In genomic region chr2:180015951-180016709, GRCh38 we compare ENCODE assay signal across 16 cellular contexts. TPM values are rescaled to one million over a fixed set of nuclear protein-coding genes. Genes with fewer than 3 reads are reported as not detected.
DNase-seq lines count a peak whose midpoint lies in the region; ATAC-seq, FAIRE-seq and TF ChIP-seq lines count a peak whose summit lies in the region.
"Had no signal": no experiment of that assay in that cellular context is flagged by ENCODE, and none has a peak within 500 bp of the region (broad histone marks: within the 10 kb centered on the region; RNA-seq: fewer than 3 reads in every experiment).

No MANE protein-coding gene starts in this region.

- CTCF ChIA-PET in AG04450 (lab: Charles Lee) = interaction anchor here (0.7 to 0.9 kb wide), 3 partner anchors 15 to 25 kb away, joined by 3 read pairs; no protein-coding TSS in a partner anchor
- CTCF ChIA-PET in IMR-90 (lab: Yijun Ruan, JAX) = interaction anchor here (0.5 to 0.8 kb wide), 2 partner anchors 24 to 1538 kb away, joined by 3 read pairs; no protein-coding TSS in a partner anchor
- CTCF ChIA-PET in K562 (lab: Yijun Ruan, JAX; ENCODE audit: low intra/inter-chr PET ratio) = no interaction called here
- CTCF ChIA-PET in T-cell (lab: Charles Lee) = no interaction called here

- intact Hi-C loops in IMR-90 (cut with micrococcal nuclease) = no loop called here
- intact Hi-C loops in K562 (cut with micrococcal nuclease) = no loop called here

- no TSS peak for BruUV-seq in IMR-90 (replicated peaks; lab: Mats Ljungman, UMichigan)
- no TSS peak for BruUV-seq in K562 (replicated peaks; lab: Mats Ljungman, UMichigan)

- H2BK20ac ChIP-seq in IMR-90 (ENCODE audit: low read depth, low read length) = peak overlapping the region; percentile 74

- no peak overlapping the region for H3K56ac ChIP-seq in IMR-90 (ENCODE audit: extremely low read depth, insufficient read depth, low read length)

- POLR2A ChIA-PET in AG04450 (lab: Yijun Ruan, JAX) (no interaction called here), IMR-90 (lab: Charles Lee; ENCODE audit: unreplicated experiment) (no interaction called here), K562 (lab: Yijun Ruan, JAX) (interaction anchor here (0.9 to 1.3 kb wide), 2 partner anchors 10 to 26 kb away, joined by 3 to 8 read pairs; partner anchors contain the start of gene CWC22), T-cell (lab: Charles Lee) (interaction anchor here in 1 of 2 donors (0.6 kb wide), 1 partner anchor 15 kb away, joined by 3 read pairs; no protein-coding TSS in a partner anchor)

- H3K4me3 ChIP-seq in AG04450 (ENCODE audit: low read depth, low read length) (no peak overlapping the region), IMR-90 (ENCODE audit: insufficient read depth, low read depth, low read length) (no peak overlapping the region), K562 (no peak overlapping the region)
- H3K4me3 ChIP-seq: BLaER1, gastrocnemius medialis, skin epidermis, uterus had no signal

- ATAC-seq in IMR-90 (ENCODE audit: low read depth) (peak; percentile 65), K562 (no peak), T-cell (replicated peaks in 1 of 4) (no peak), HG03139 (IDR thresholded peaks at IDR 0.05; ENCODE audit: unreplicated experiment) (no peak)
- ATAC-seq: gastrocnemius medialis had no signal

- H2AK9ac ChIP-seq in IMR-90 (replicated peaks; ENCODE audit: low read depth, low read length, poor library complexity) = peak overlapping the region; percentile 49

- TF ChIP-seq CTCF in AG04450 (IDR thresholded peaks at IDR 0.05; ENCODE audit: low read depth, low read length) (no peak), IMR-90 (conservative IDR thresholded peaks at IDR 0.05; ENCODE audit: low read depth, low read length) (no peak), K562 (IDR thresholded peaks at IDR 0.05 in 2 of 3, conservative IDR thresholded peaks at IDR 0.05 in 1 of 3; ENCODE audit: insufficient read depth in 2 of 3, low read depth in 1 of 3, low read length in 3 of 3) (no peak)

- TF ChIP-seq POLR2A in IMR-90 (IDR thresholded peaks at IDR 0.05; ENCODE audit: low read depth, low read length) = no peak
- no peak for TF ChIP-seq POLR2A in K562 (conservative IDR thresholded peaks at IDR 0.05)

- H2BK15ac ChIP-seq in IMR-90 (ENCODE audit: low read depth, low read length) = 0 out of 3 replicates have a peak overlapping the region, but pooled peaks have one; percentile 59

- H3K9me3 ChIP-seq in AG04450 (ENCODE audit: control insufficient read depth, insufficient read depth, low read length) (no peaks in the 10 kb centered on the region), IMR-90 (ENCODE audit: control insufficient read depth, insufficient read depth, low read length) (no peaks in the 10 kb centered on the region), K562 (replicated peaks; ENCODE audit: control insufficient read depth, insufficient read depth, low read depth, low read length) (no peaks in the 10 kb centered on the region)
- H3K9me3 ChIP-seq: BLaER1, gastrocnemius medialis, uterus had no signal

- WGBS in IMR-90 (ENCODE audit: extremely low coverage in 2 of 2, insufficient read length in 1 of 2), 2 experiments = no CpG with 5 or more reads among the region's 5 CpGs
- 3% methylated on average over 5 of the region's 5 CpGs for WGBS in K562 (ENCODE audit: insufficient coverage, low coverage, missing lambda C conversion rate)

- no peak for FAIRE-seq in K562 (lab: Jason Lieb, UNC)

- H3K9ac ChIP-seq in IMR-90 (ENCODE audit: low read depth, low read length) = no peak overlapping the region
- no peak overlapping the region for H3K9ac ChIP-seq in K562 (ENCODE audit: insufficient read depth in 1 of 2, low read depth in 2 of 2, low read length in 2 of 2)
- H3K9ac ChIP-seq: BLaER1, KMS-11 had no signal

- dilution Hi-C loops in IMR-90 (cut with HindIII; ENCODE audit: low sequenced_read_pairs, unreplicated experiment) = no loop called here

- peak overlapping the region; percentile 72 for H3K14ac ChIP-seq in IMR-90 (replicated peaks; ENCODE audit: low read depth, low read length)

- H4K8ac ChIP-seq in IMR-90 (ENCODE audit: low read depth in 2 of 2, low read length in 2 of 2) = peak overlapping the region; percentile 27 to 70; a peak in 2 of 4 replicates

- TF ChIP-seq RAD21 in IMR-90 (IDR thresholded peaks at IDR 0.05; ENCODE audit: low read length) = no peak
- TF ChIP-seq RAD21 in K562 (CRISPR knock-in tag; conservative IDR thresholded peaks at IDR 0.05 in 1 of 2, IDR thresholded peaks at IDR 0.05 in 1 of 2) = no peak

- H3K36me3 ChIP-seq in IMR-90 (ENCODE audit: control insufficient read depth, insufficient read depth, low read length) (no peaks in the 10 kb centered on the region), K562 (ENCODE audit: control insufficient read depth, insufficient read depth, low read length) (no peaks in the 10 kb centered on the region)
- H3K36me3 ChIP-seq: BLaER1, gastrocnemius medialis, uterus had no signal

- no peaks in the 10 kb centered on the region for H3K9me3 Mint-ChIP-seq in T-cell
- no peaks in the 10 kb centered on the region for H3K9me3 Mint-ChIP-seq in T-helper 2 cell treated with Interferon-gamma antibody and Interleukin-4, amounts not matched to agents 5 μg/mL and 100 μg/mL, for 36 hours
- H3K9me3 Mint-ChIP-seq: naive B cell had no signal

- H3K27me3 Mint-ChIP-seq in T-cell = peaks cover 23 to 24% of the 10 kb centered on the region in 2 donors
- peaks cover 5% of the 10 kb centered on the region for H3K27me3 Mint-ChIP-seq in T-helper 2 cell treated with Interferon-gamma antibody and Interleukin-4, amounts not matched to agents 5 μg/mL and 100 μg/mL, for 36 hours (ENCODE audit: low read depth)

- H3K9me1 ChIP-seq in IMR-90 (ENCODE audit: insufficient read depth, low read length) (peaks cover 8% of the 10 kb centered on the region), K562 (ENCODE audit: control insufficient read depth, insufficient read depth, low read length) (no peaks in the 10 kb centered on the region)

- H2BK5ac ChIP-seq in IMR-90 (ENCODE audit: low read depth, low read length, poor library complexity, severe bottlenecking) = peak overlapping the region; percentile 58

- H4K5ac ChIP-seq in IMR-90 (ENCODE audit: low read depth, low read length) = peak overlapping the region; percentile 75

- H3K79me1 ChIP-seq in IMR-90 (ENCODE audit: low read depth in 1 of 2, low read length in 2 of 2) = no peaks in the 10 kb centered on the region

- H3K18ac ChIP-seq in IMR-90 (ENCODE audit: low read depth, low read length) = peak overlapping the region; percentile 73

- 0 out of 2 replicates have a peak overlapping the region, but pooled peaks have one; percentile 0 for H2AK5ac ChIP-seq in IMR-90 (ENCODE audit: low read depth, low read length)

- peak overlapping the region; percentile 35 for H2BK120ac ChIP-seq in IMR-90 (ENCODE audit: low read depth, low read length)

- H3K4me2 ChIP-seq in IMR-90 (ENCODE audit: low read depth, low read length) (peak overlapping the region; percentile 74), K562 (ENCODE audit: insufficient read depth, low read length) (no peak overlapping the region)
- H3K4me2 ChIP-seq: BLaER1, KMS-11 had no signal

- peaks cover 9% of the 10 kb centered on the region for H3K4me1 ChIP-seq in IMR-90 (ENCODE audit: control insufficient read depth, insufficient read depth, low read length)
- no peaks in the 10 kb centered on the region; a peak in 1 of 5 replicates for H3K4me1 ChIP-seq in K562 (replicated peaks in 1 of 2; ENCODE audit: control insufficient read depth in 2 of 2, insufficient read depth in 2 of 2, low read length in 2 of 2)
- H3K4me1 ChIP-seq: gastrocnemius medialis, uterus had no signal

- no peaks in the 10 kb centered on the region for H3K36me3 Mint-ChIP-seq in T-cell
- H3K36me3 Mint-ChIP-seq in T-helper 2 cell treated with Interferon-gamma antibody and Interleukin-4, amounts not matched to agents 5 μg/mL and 100 μg/mL, for 36 hours (ENCODE audit: low read depth) = no peaks in the 10 kb centered on the region
- H3K36me3 Mint-ChIP-seq: naive B cell had no signal

- peak; percentile 34 for DNase-seq in AG04450 (ENCODE audit: low read depth, low spot score)
- DNase-seq in IMR-90 = peak; percentile 83
- no peak for DNase-seq in K562 (ENCODE audit: extremely low read depth in 1 of 4, low spot score in 3 of 4)
- peak; percentile 77 for DNase-seq in iris pigment epithelial cell (ENCODE audit: low read depth)
- no peak for DNase-seq in T-cell
- no peak for DNase-seq in NCI-H226
- DNase-seq in T-helper 2 cell treated with Interferon-gamma antibody and Interleukin-4, amounts not matched to agents 5 μg/mL and 100 μg/mL, for 36 hours (ENCODE audit: low spot score) = no peak
- DNase-seq: gastrocnemius medialis, GDM1, naive B cell, T-helper 1 cell, uterus had no signal

- TF ChIP-seq EP300 in K562 (IDR thresholded peaks at IDR 0.05; ENCODE audit: low read length) = no peak; the same call in 1 of the 2 replicates

- in situ Hi-C loops in IMR-90 (cut with MboI; ENCODE audit: low sequenced_read_pairs) (no loop called here), K562 (cut with MboI) (no loop called here)

- H3K23ac ChIP-seq in IMR-90 (ENCODE audit: low read depth, low read length) = peak overlapping the region; percentile 2; the same call in 1 of the 2 replicates

- no peaks in the 10 kb centered on the region for H4K20me1 ChIP-seq in IMR-90 (ENCODE audit: insufficient read depth, low read length)
- no peaks in the 10 kb centered on the region for H4K20me1 ChIP-seq in K562 (replicated peaks; ENCODE audit: control insufficient read depth, insufficient read depth, low read length)
- H4K20me1 ChIP-seq: BLaER1 had no signal

- H3K27ac Mint-ChIP-seq in T-cell = no peak overlapping the region
- no peak overlapping the region for H3K27ac Mint-ChIP-seq in T-helper 2 cell treated with Interferon-gamma antibody and Interleukin-4, amounts not matched to agents 5 μg/mL and 100 μg/mL, for 36 hours
- H3K27ac Mint-ChIP-seq: naive B cell had no signal

- no peak overlapping the region for H3K4me3 Mint-ChIP-seq in T-cell
- no peak overlapping the region for H3K4me3 Mint-ChIP-seq in T-helper 2 cell treated with Interferon-gamma antibody and Interleukin-4, amounts not matched to agents 5 μg/mL and 100 μg/mL, for 36 hours

- H4K91ac ChIP-seq in IMR-90 (ENCODE audit: insufficient read depth, low read depth, low read length) = peak overlapping the region; percentile 73

- no peaks in the 10 kb centered on the region for H3K4me1 Mint-ChIP-seq in T-cell
- H3K4me1 Mint-ChIP-seq in T-helper 2 cell treated with Interferon-gamma antibody and Interleukin-4, amounts not matched to agents 5 μg/mL and 100 μg/mL, for 36 hours (ENCODE audit: low read depth) = peaks cover under 1% of the 10 kb centered on the region
- H3K4me1 Mint-ChIP-seq: naive B cell had no signal

- no peaks in the 10 kb centered on the region for H3K79me2 ChIP-seq in K562 (ENCODE audit: control insufficient read depth, insufficient read depth, low read length)

- H3K27me3 ChIP-seq in AG04450 (ENCODE audit: control insufficient read depth, insufficient read depth, low read length) = no peaks in the 10 kb centered on the region
- no peaks in the 10 kb centered on the region for H3K27me3 ChIP-seq in IMR-90 (ENCODE audit: control insufficient read depth, insufficient read depth, low read length)
- no peaks in the 10 kb centered on the region for H3K27me3 ChIP-seq in K562 (ENCODE audit: control insufficient read depth in 2 of 2, insufficient read depth in 2 of 2, low read length in 2 of 2)
- H3K27me3 ChIP-seq: BLaER1, gastrocnemius medialis, uterus had no signal

- H3K27ac ChIP-seq in AG04450 (ENCODE audit: low read depth, low read length) (peak overlapping the region; percentile 61), IMR-90 (ENCODE audit: insufficient read depth, low read length) (peak overlapping the region; percentile 29; the same call in 1 of the 2 replicates), K562 (ENCODE audit: extremely low read depth, low read depth, low read length) (no peak overlapping the region)
- H3K27ac ChIP-seq: BLaER1, gastrocnemius medialis, KMS-11 had no signal

- peak overlapping the region; percentile 75 for H2AFZ ChIP-seq in IMR-90 (replicated peaks; ENCODE audit: low read length, poor library complexity)
- peak overlapping the region; percentile 16; the same call in 1 of the 2 replicates for H2AFZ ChIP-seq in K562 (ENCODE audit: low read depth, low read length)

- H3K4ac ChIP-seq in IMR-90 (ENCODE audit: low read depth, low read length) = peak overlapping the region; percentile 19; the same call in 1 of the 2 replicates

RNA-seq across cellular contexts. Expression of gene CWC22, which starts 9.0 kb away (rescaled TPM):
- polyA plus RNA-seq in AG04450 (2011; rRNA removed) (6.0 and 6.5 TPM in 2 replicates), IMR-90 (2012; rRNA removed) (3.5 and 4.5 TPM in 2 replicates), K562 (2011; rRNA removed) (8.8 and 14.5 TPM in 2 replicates), K562 (2014; fragmentation: Illumina TruSeq; extraction: Trizol) (45.4 and 54.2 TPM in 2 replicates), K562 (2014; fragmentation: Nextera tagmentation; extraction: Ambion mirVana) (10 to 100 TPM; 40.6 to 53.9 TPM), K562 (2014; rRNA removed) (28.8 and 36.7 TPM in 2 replicates)
- polyA minus RNA-seq in AG04450 (2011; rRNA and poly(A)+ RNA removed) = 3.8 and 8.0 TPM in 2 replicates
- total RNA-seq in IMR-90 (2012; rRNA removed) (17.9 and 21.1 TPM in 2 replicates), K562 (2014; rRNA removed) (30.2 and 30.9 TPM in 2 replicates), K562 (2014; rRNA removed; fragmentation: Illumina TruSeq; extraction: Trizol) (35.8 and 46.9 TPM in 2 replicates), K562 (2015; rRNA removed; fragmentation: Illumina TruSeq; extraction: Trizol) (32.5 and 37.7 TPM in 2 replicates), K562 (2021) (29.9 and 31.1 TPM in 2 replicates), T-cell (10 to 100 TPM; 16.1 to 24.1 (median 22.6) TPM)
- 0.32 and 0.71 TPM in 2 replicates for polyA plus RNA-seq in IMR-90 (2012; cell fraction: cytosol; rRNA removed)
- 0.60 and 5.3 TPM in 2 replicates for polyA plus RNA-seq in IMR-90 (2012; cell fraction: nucleus; rRNA removed; ENCODE audit: low replicate concordance)
- total RNA-seq in K562 (2011; cell fraction: chromatin; rRNA removed; ENCODE audit: low replicate concordance) = 5.2 and 22.7 TPM in 2 replicates
- 2.7 and 4.1 TPM in 2 replicates for total RNA-seq in K562 (2011; cell fraction: nucleolus; rRNA removed)
- total RNA-seq in K562 (2011; cell fraction: nucleoplasm; rRNA removed) = 5.6 and 7.2 TPM in 2 replicates
- 1.5 and 4.7 TPM in 2 replicates for polyA plus RNA-seq in K562 (2011; cell fraction: cytosol; rRNA removed)
- 8.5 and 10.7 TPM in 2 replicates for polyA plus RNA-seq in K562 (2011; cell fraction: nucleus; rRNA removed)
- polyA plus RNA-seq in K562 (2012) = 21.4 and 33.8 TPM in 2 replicates
- 22.4 and 25.1 TPM in 2 replicates for polyA minus RNA-seq in K562 (2011; rRNA and poly(A)+ RNA removed)
- 8.1 and 9.2 TPM in 2 replicates for polyA minus RNA-seq in K562 (2011; cell fraction: cytosol; rRNA and poly(A)+ RNA removed)
- 7.5 and 16.7 TPM in 2 replicates for polyA minus RNA-seq in K562 (2011; cell fraction: nucleus; rRNA and poly(A)+ RNA removed)

Comparison
In these comparisons a context has a peak if more than half of its experiments do, and no peak if none do; other contexts are left out.
1. DNase-seq: peak in AG04450 (single experiment), IMR-90 (single experiment) and iris pigment epithelial cell (single experiment); none in K562 (0 of 4), T-cell (0 of 34), NCI-H226 (single experiment) and T-helper 2 cell treated with Interferon-gamma antibody and Interleukin-4, amounts not matched to agents 5 μg/mL and 100 μg/mL, for 36 hours (single experiment).
2. CTCF ChIA-PET loops: an anchor here in AG04450 (0.7 to 0.9 kb wide) and IMR-90 (0.5 to 0.8 kb wide); none called in K562 and T-cell.